23 cellular contexts compared by ENCODE assay signal in the genomic region with DNA sequence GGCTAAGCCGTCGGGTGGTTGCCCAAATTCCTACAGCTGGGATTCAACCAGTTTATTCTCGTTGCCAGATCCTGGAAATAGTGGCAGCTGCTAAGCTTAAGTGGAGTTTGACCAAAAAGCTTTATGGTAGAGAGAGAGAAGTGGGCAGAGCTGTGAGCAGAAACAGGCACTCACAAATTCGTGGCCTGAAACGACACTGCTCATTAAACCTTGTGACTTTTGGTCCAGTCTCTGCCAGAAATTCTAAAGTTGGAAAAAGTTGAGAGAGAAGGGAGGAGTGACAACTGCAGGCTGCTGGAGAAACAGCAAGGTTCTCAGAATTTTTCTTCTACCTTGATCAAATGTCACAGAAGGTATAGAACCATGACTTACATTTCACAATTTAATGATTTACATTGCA.
A peak's percentile ranks its signal among the peaks of the same experiment; 100 is the strongest.
DNase-seq lines count a peak whose midpoint lies in the region; ATAC-seq and TF ChIP-seq lines count a peak whose summit lies in the region.
"Had no signal": no experiment of that assay in that cellular context is flagged by ENCODE, and none has a peak within 500 bp of the region (broad histone marks: within the 10 kb centered on the region; RNA-seq: fewer than 3 reads in every experiment).

No MANE protein-coding gene starts in this region.

- no peaks in the 10 kb centered on the region for H3K9me3 Mint-ChIP-seq in activated CD4-positive, alpha-beta T cell treated with anti-CD3 and anti-CD28 coated beads, Interleukin-2, amount 10 ng/mL, durations not matched to agents 7 days and 5 days
- H3K9me3 Mint-ChIP-seq: activated B cell treated with CpG ODN at 0.5 μM for 24 hours; stimulated activated naive CD8-positive, alpha-beta T cell treated with anti-CD3 and anti-CD28 coated beads, Interleukin-15, Interleukin-2, amounts not matched to agents 100 ng/mL and 50 ng/mL, for 24 hours had no signal

- H3K4me3 ChIP-seq in AG10803 (ENCODE audit: low read length) (no peak overlapping the region), RWPE2 (ENCODE audit: severe bottlenecking) (no peak overlapping the region)
- H3K4me3 ChIP-seq: BLaER1, prostate gland, tibial artery had no signal

- no peaks in the 10 kb centered on the region for H3K36me3 ChIP-seq in RWPE2 (ENCODE audit: low read depth)
- H3K36me3 ChIP-seq: BLaER1, prostate gland, tibial artery had no signal

- H3K9me3 ChIP-seq in RWPE2 (ENCODE audit: severe bottlenecking) = no peaks in the 10 kb centered on the region
- H3K9me3 ChIP-seq: prostate gland, tibial artery had no signal

- no peak overlapping the region for H3K4me3 Mint-ChIP-seq in activated CD4-positive, alpha-beta T cell treated with anti-CD3 and anti-CD28 coated beads, Interleukin-2, amount 10 ng/mL, durations not matched to agents 7 days and 5 days
- H3K4me3 Mint-ChIP-seq: activated B cell treated with CpG ODN at 0.5 μM for 24 hours; stimulated activated naive CD8-positive, alpha-beta T cell treated with anti-CD3 and anti-CD28 coated beads, Interleukin-15, Interleukin-2, amounts not matched to agents 100 ng/mL and 50 ng/mL, for 24 hours had no signal

- H3K36me3 Mint-ChIP-seq in activated CD4-positive, alpha-beta T cell treated with anti-CD3 and anti-CD28 coated beads, Interleukin-2, amount 10 ng/mL, durations not matched to agents 7 days and 5 days (ENCODE audit: low read depth) = no peaks in the 10 kb centered on the region

- CTCF ChIA-PET in activated CD4-positive, alpha-beta T cell treated with anti-CD3 and anti-CD28 coated beads, Interleukin-2, amount 10 ng/mL, durations not matched to agents 7 days and 5 days (lab: Charles Lee) = interaction anchor here (2.2 kb wide), 1 partner anchor 224 kb away, joined by 6 read pairs; no protein-coding TSS in a partner anchor

- intact Hi-C loops in left ventricle myocardium superior (cut with micrococcal nuclease) = no loop called here

- DNase-seq in AG10803 (ENCODE audit: low read depth) (no peak), RWPE2 (ENCODE audit: low spot score) (no peak), left ventricle myocardium superior (no peak), renal cortical epithelial cell (ENCODE audit: low read depth) (peak; percentile 12), SIG-M5 (lab: John Stamatoyannopoulos, UW) (no peak)
- DNase-seq in activated CD4-positive, alpha-beta T cell treated with anti-CD3 and anti-CD28 coated beads, Interleukin-2, amount 10 ng/mL, durations not matched to agents 7 days and 5 days = no peak
- DNase-seq in activated T-cell treated with anti-CD3 and anti-CD28 coated beads, Interleukin-2, amount 50 U/mL, for 1 hour = no peak
- DNase-seq: ACHN; activated B cell treated with CpG ODN at 0.5 μM for 24 hours; activated naive CD4-positive, alpha-beta T cell treated with anti-CD3 and anti-CD28 coated beads, Interleukin-2, amount 50 U/mL, for 16 hours; amygdala; DMS79; GF-D8; kidney glomerular epithelial cell; mammary epithelial cell; NCI-H1417 treated with DMSO at 0.1 percent for 48 hours; NCI-H2081 treated with DMSO at 0.1 percent for 48 hours; PC-3; small intestine; tibial artery had no signal

- peaks cover 31% of the 10 kb centered on the region for H3K27me3 Mint-ChIP-seq in activated CD4-positive, alpha-beta T cell treated with anti-CD3 and anti-CD28 coated beads, Interleukin-2, amount 10 ng/mL, durations not matched to agents 7 days and 5 days

- POLR2A ChIA-PET in activated CD4-positive, alpha-beta T cell treated with anti-CD3 and anti-CD28 coated beads, Interleukin-2, amount 10 ng/mL, durations not matched to agents 7 days and 5 days (lab: Charles Lee) = no interaction called here

- no peak overlapping the region for H3K27ac ChIP-seq in RWPE2 (ENCODE audit: poor library complexity, severe bottlenecking)
- H3K27ac ChIP-seq: prostate gland, tibial artery had no signal

- H3K4me1 Mint-ChIP-seq in activated CD4-positive, alpha-beta T cell treated with anti-CD3 and anti-CD28 coated beads, Interleukin-2, amount 10 ng/mL, durations not matched to agents 7 days and 5 days = no peaks in the 10 kb centered on the region
- H3K4me1 Mint-ChIP-seq: activated B cell treated with CpG ODN at 0.5 μM for 24 hours had no signal

- H3K27ac Mint-ChIP-seq in activated CD4-positive, alpha-beta T cell treated with anti-CD3 and anti-CD28 coated beads, Interleukin-2, amount 10 ng/mL, durations not matched to agents 7 days and 5 days = no peak overlapping the region
- H3K27ac Mint-ChIP-seq: activated B cell treated with CpG ODN at 0.5 μM for 24 hours; stimulated activated naive CD8-positive, alpha-beta T cell treated with anti-CD3 and anti-CD28 coated beads, Interleukin-15, Interleukin-2, amounts not matched to agents 100 ng/mL and 50 ng/mL, for 24 hours had no signal

- H3K4me1 ChIP-seq in RWPE2 (ENCODE audit: insufficient read depth, poor library complexity, severe bottlenecking) = no peaks in the 10 kb centered on the region
- H3K4me1 ChIP-seq: BLaER1, prostate gland, tibial artery had no signal

- TF ChIP-seq CTCF in AG10803 (conservative IDR thresholded peaks at IDR 0.05; ENCODE audit: low read length) = 0 out of 2 replicates have a peak, but pooled peaks have one; percentile 13
- TF ChIP-seq CTCF in RWPE2 (IDR thresholded peaks at IDR 0.05; ENCODE audit: poor library complexity, severe bottlenecking) = peak; percentile 10

- ATAC-seq in RWPE2 (ENCODE audit: low read depth) (no peak), left ventricle myocardium superior (peak; percentile 79)
- ATAC-seq: PC-3 had no signal

- no peaks in the 10 kb centered on the region for H3K27me3 ChIP-seq in RWPE2 (ENCODE audit: insufficient read depth, poor library complexity, severe bottlenecking)
- H3K27me3 ChIP-seq: BLaER1, tibial artery had no signal
